Comparison of ENCODE assay signal across 27 cellular contexts in the genomic region with DNA sequence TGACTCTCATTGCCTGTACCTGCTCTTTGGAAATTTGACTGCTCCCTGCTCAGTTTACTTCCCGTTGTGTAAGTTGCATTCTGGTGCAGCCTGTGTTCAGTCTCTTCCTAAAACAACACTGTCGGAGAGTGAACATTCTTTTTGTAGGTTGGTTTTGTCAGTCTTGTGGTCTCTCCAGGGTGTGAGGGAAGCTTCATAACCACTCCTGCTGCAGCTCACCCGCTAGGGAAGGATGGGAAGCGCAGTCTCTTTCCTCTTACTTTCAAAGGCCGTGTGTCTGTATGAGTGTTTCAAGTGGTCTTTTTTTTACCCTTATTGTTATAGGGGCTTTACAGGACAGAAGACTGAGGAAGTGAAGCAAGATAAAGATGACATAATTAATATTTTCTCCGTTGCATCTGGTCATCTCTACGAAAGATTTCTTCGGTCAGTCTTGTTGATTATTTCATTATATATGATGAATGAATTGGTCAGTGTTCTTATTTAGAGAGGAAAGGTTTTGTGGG.
A peak's percentile ranks its signal among the peaks of the same experiment; 100 is the strongest.
DNase-seq lines count a peak whose midpoint lies in the region; ATAC-seq and TF ChIP-seq lines count a peak whose summit lies in the region.
"Had no signal": no experiment of that assay in that cellular context is flagged by ENCODE, and none has a peak within 500 bp of the region (broad histone marks: within the 10 kb centered on the region; RNA-seq: fewer than 3 reads in every experiment).

No MANE protein-coding gene starts in this region.

- H3K36me3 ChIP-seq in heart left ventricle (peaks cover 0 to 100% (median 96%) of the 10 kb centered on the region in 9 donors), mesenchymal stem cell (ENCODE audit: control insufficient read depth in 1 of 2, insufficient read depth in 2 of 2, low read depth in 1 of 2, low read length in 2 of 2) (peaks cover 24 to 91% of the 10 kb centered on the region in 2 experiments), smooth muscle cell (ENCODE audit: low read depth) (peaks cover 12% of the 10 kb centered on the region), ovary (no peaks in the 10 kb centered on the region)

- H3K4me1 ChIP-seq in heart left ventricle (peaks cover 0 to 15% (median 3%) of the 10 kb centered on the region in 12 donors), mesenchymal stem cell (ENCODE audit: control insufficient read depth, insufficient read depth, low read depth, low read length) (no peaks in the 10 kb centered on the region), smooth muscle cell (ENCODE audit: low read depth) (no peaks in the 10 kb centered on the region), ovary (ENCODE audit: insufficient read depth) (no peaks in the 10 kb centered on the region)
- H3K4me1 ChIP-seq: BE2C had no signal

- TF ChIP-seq EP300 in ovary (IDR thresholded peaks at IDR 0.05): no peak

- no peak overlapping the region for H3K4me3 Mint-ChIP-seq in T-helper 17 cell
- H3K4me3 Mint-ChIP-seq: CD14-positive monocyte had no signal

- H3K4me1 Mint-ChIP-seq in T-helper 17 cell: peaks cover 6% of the 10 kb centered on the region
- H3K4me1 Mint-ChIP-seq: CD14-positive monocyte had no signal

- no peak overlapping the region for H3K4me2 ChIP-seq in mesenchymal stem cell (ENCODE audit: low read length, poor library complexity, severe bottlenecking)
- H3K4me2 ChIP-seq in smooth muscle cell: peak overlapping the region; percentile 9

- no peaks in the 10 kb centered on the region for H3K27me3 Mint-ChIP-seq in T-helper 17 cell

- peaks cover 6% of the 10 kb centered on the region for H3F3A ChIP-seq in smooth muscle cell (ENCODE audit: low read depth)

- no peak overlapping the region for H3K18ac ChIP-seq in mesenchymal stem cell (ENCODE audit: low read depth in 1 of 2, low read length in 2 of 2)

- peak overlapping the region; percentile 25 to 32 for H2BK12ac ChIP-seq in mesenchymal stem cell (ENCODE audit: low read length in 2 of 2)

- H3K27me3 ChIP-seq in heart left ventricle (no peaks in the 10 kb centered on the region), mesenchymal stem cell (ENCODE audit: control insufficient read depth in 1 of 2, insufficient read depth in 1 of 2, low read length in 2 of 2) (no peaks in the 10 kb centered on the region), smooth muscle cell (ENCODE audit: low read depth) (no peaks in the 10 kb centered on the region), ovary (no peaks in the 10 kb centered on the region)
- H3K27me3 ChIP-seq: BE2C, SJSA1 had no signal

- ATAC-seq in heart left ventricle: no peak
- no peak for ATAC-seq in left ventricle myocardium superior
- no peak for ATAC-seq in T-helper 17 cell
- no peak for ATAC-seq in HG03521 (IDR thresholded peaks at IDR 0.05; ENCODE audit: unreplicated experiment)

- no peak overlapping the region for H3K23ac ChIP-seq in mesenchymal stem cell (ENCODE audit: low read length in 2 of 2)

- no peaks in the 10 kb centered on the region for H3K9me3 ChIP-seq in heart left ventricle
- H3K9me3 ChIP-seq in T-helper 17 cell (ENCODE audit: control insufficient read depth, low read length, poor library complexity, severe bottlenecking): no peaks in the 10 kb centered on the region
- H3K9me3 ChIP-seq in mesenchymal stem cell (ENCODE audit: control insufficient read depth, low read length): no peaks in the 10 kb centered on the region
- no peaks in the 10 kb centered on the region for H3K9me3 ChIP-seq in smooth muscle cell (replicated peaks; ENCODE audit: low read depth)
- H3K9me3 ChIP-seq in ovary: no peaks in the 10 kb centered on the region
- H3K9me3 ChIP-seq: BE2C, SJSA1 had no signal

- H4K20me1 ChIP-seq in smooth muscle cell (ENCODE audit: low read depth): no peaks in the 10 kb centered on the region

- intact Hi-C loops in heart left ventricle (cut with DNase I) (loop anchor here in 8 of 10 donors (2.0 to 10.0 kb wide), 8 partner anchors 54 to 1744 kb away; a partner anchor contains a TSS), left ventricle myocardium superior (cut with micrococcal nuclease) (no loop called here), ovary (cut with DNase I) (loop anchor here in 1 of 4 donors (10.0 kb wide), 1 partner anchor 137 kb away; a partner anchor contains a TSS)

- H3K36me3 Mint-ChIP-seq in T-helper 17 cell (ENCODE audit: low read depth): peaks cover 18% of the 10 kb centered on the region

- no peak overlapping the region for H3K4ac ChIP-seq in mesenchymal stem cell (ENCODE audit: low read depth in 1 of 2, low read length in 2 of 2)

- H4K8ac ChIP-seq in mesenchymal stem cell (ENCODE audit: low read length): no peak overlapping the region

- H2BK15ac ChIP-seq in mesenchymal stem cell (ENCODE audit: low read depth, poor library complexity, severe bottlenecking): no peak overlapping the region

- DNase-seq in heart left ventricle: no peak
- no peak for DNase-seq in left ventricle myocardium superior
- DNase-seq in T-helper 17 cell: no peak
- DNase-seq in mesenchymal stem cell: peak; percentile 54
- DNase-seq in smooth muscle cell (lab: John Stamatoyannopoulos, UW; ENCODE audit: unreplicated experiment): no peak
- no peak for DNase-seq in SKM-1 (lab: John Stamatoyannopoulos, UW; ENCODE audit: unreplicated experiment)
- DNase-seq in ovary: no peak
- DNase-seq: 8988T, ACHN, BE2C, Calu3, DMS79 treated with DMSO at 0.1 percent for 48 hours, GF-D8, Karpas-422, NCI-H1092 treated with DMSO at 0.1 percent for 48 hours, NCI-H1436, NCI-H187, NCI-H2081 treated with DMSO at 0.1 percent for 48 hours, NCI-H2171, NCI-H226, NCI-H510A, NCI-H69, Right ventricle myocardium superior, RPMI8226 had no signal

- TF ChIP-seq POLR2A in heart left ventricle (IDR thresholded peaks at IDR 0.05) (no peak), ovary (IDR thresholded peaks at IDR 0.05) (no peak)

- no peak overlapping the region for H2AK5ac ChIP-seq in mesenchymal stem cell (ENCODE audit: low read length, severe bottlenecking)

- no peak overlapping the region for H4K91ac ChIP-seq in mesenchymal stem cell (ENCODE audit: low read length)

- H2AFZ ChIP-seq in mesenchymal stem cell (ENCODE audit: low read depth, low read length) (no peak overlapping the region), smooth muscle cell (ENCODE audit: low read depth) (no peak overlapping the region)

- no peak overlapping the region for H3K14ac ChIP-seq in mesenchymal stem cell (ENCODE audit: low read length in 2 of 2)

- peaks cover 8% of the 10 kb centered on the region for H3K79me1 ChIP-seq in mesenchymal stem cell (replicated peaks; ENCODE audit: low read length, poor library complexity, severe bottlenecking)

- H3K27ac ChIP-seq in heart left ventricle (peak overlapping the region in 7 of 12 donors; percentile 24 to 88 (median 80)), mesenchymal stem cell (ENCODE audit: low read length, poor library complexity, severe bottlenecking) (no peak overlapping the region), smooth muscle cell (ENCODE audit: low read depth) (peak overlapping the region; percentile 58), ovary (no peak overlapping the region)
- H3K27ac ChIP-seq: SJSA1 had no signal

- H3K4me3 ChIP-seq in heart left ventricle: no peak overlapping the region
- no peak overlapping the region for H3K4me3 ChIP-seq in mesenchymal stem cell (ENCODE audit: insufficient read depth in 1 of 2, low read depth in 1 of 2, low read length in 2 of 2)
- no peak overlapping the region for H3K4me3 ChIP-seq in smooth muscle cell
- no peak overlapping the region for H3K4me3 ChIP-seq in ovary
- H3K4me3 ChIP-seq: SJSA1 had no signal

- H2BK5ac ChIP-seq in mesenchymal stem cell (ENCODE audit: low read depth, low read length, poor library complexity, severe bottlenecking): no peak overlapping the region

- 79 to 82% (median 81%) methylated on average over 8 of the region's 8 CpGs for WGBS in heart left ventricle, 4 donors
- WGBS in mesenchymal stem cell: 83% methylated on average over 8 of the region's 8 CpGs
- 52% methylated on average over 8 of the region's 8 CpGs for WGBS in smooth muscle cell (ENCODE audit: low lambda C conversion rate)
- WGBS in ovary, 3 donors: 82 to 89% (median 87%) methylated on average over 8 of the region's 8 CpGs

- peak overlapping the region; percentile 41 for H3K27ac Mint-ChIP-seq in T-helper 17 cell

- no peaks in the 10 kb centered on the region for H3K79me2 ChIP-seq in smooth muscle cell (ENCODE audit: low read depth)

- no peak overlapping the region for H2BK120ac ChIP-seq in mesenchymal stem cell (ENCODE audit: low read depth, low read length)

- H3K9ac ChIP-seq in mesenchymal stem cell (ENCODE audit: low read length): no peak overlapping the region
- H3K9ac ChIP-seq in smooth muscle cell (ENCODE audit: low read depth): peak overlapping the region; percentile 2

- TF ChIP-seq CTCF in heart left ventricle (IDR thresholded peaks at IDR 0.05) (no peak), smooth muscle cell (IDR thresholded peaks at IDR 0.05; ENCODE audit: borderline replicate concordance, insufficient read depth, poor library complexity, severe bottlenecking) (no peak), ovary (IDR thresholded peaks at IDR 0.05) (no peak)

Comparison
In these comparisons a context has a peak if more than half of its experiments do, and no peak if none do; other contexts are left out.
1. H3K27ac ChIP-seq: peak in heart left ventricle (7 of 12) and smooth muscle cell (single experiment); none in mesenchymal stem cell (single experiment) and ovary (0 of 2).